19 cellular contexts compared by ENCODE assay signal in the genomic region with DNA sequence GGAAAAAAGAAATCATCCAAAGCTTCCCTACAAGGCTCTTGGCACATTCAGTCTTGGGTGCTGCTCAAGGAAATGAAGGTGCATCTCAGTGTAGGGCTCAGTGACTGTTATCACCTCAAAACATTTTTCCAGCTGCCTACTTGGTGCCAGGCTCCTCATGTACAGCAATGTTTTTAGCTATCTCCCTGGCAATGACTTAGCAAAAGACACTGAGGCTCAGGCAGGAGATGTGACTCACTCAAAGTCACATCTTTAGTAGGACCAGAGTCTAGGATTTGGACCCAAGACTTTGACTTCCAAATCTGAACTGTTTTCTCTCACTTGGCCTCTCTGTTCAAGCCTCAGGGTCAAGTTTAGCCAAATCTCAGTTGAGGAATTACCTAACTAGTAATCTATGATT.
DNase-seq lines count a peak whose midpoint lies in the region; ATAC-seq, FAIRE-seq and TF ChIP-seq lines count a peak whose summit lies in the region.
"Had no signal": no experiment of that assay in that cellular context is flagged by ENCODE, and none has a peak within 500 bp of the region (broad histone marks: within the 10 kb centered on the region; RNA-seq: fewer than 3 reads in every experiment).

No MANE protein-coding gene starts in this region.

- H3K27me3 ChIP-seq in GM23248 (replicated peaks; ENCODE audit: insufficient read depth) = no peaks in the 10 kb centered on the region
- H3K27me3 ChIP-seq in GM12878 (replicated peaks in 1 of 2; ENCODE audit: control insufficient read depth in 2 of 2, insufficient read depth in 2 of 2, low read length in 1 of 2) = no peaks in the 10 kb centered on the region
- H3K27me3 ChIP-seq: MG63 had no signal

- no peaks in the 10 kb centered on the region for H3K4me1 ChIP-seq in GM23248 (ENCODE audit: insufficient read depth)
- 0 out of 2 replicates have a peak, but pooled peaks cover 7% of the 10 kb centered on the region for H3K4me1 ChIP-seq in GM12878 (ENCODE audit: control insufficient read depth, insufficient read depth, low read length)

- no peak for TF ChIP-seq POLR2A in GM12878 (IDR thresholded peaks at IDR 0.05; ENCODE audit: low read depth, low read length)

- CTCF ChIA-PET in GM12878 (lab: Yijun Ruan, JAX) = no interaction called here

- H3K36me3 ChIP-seq in GM23248 (ENCODE audit: low read depth) (no peaks in the 10 kb centered on the region), GM12878 (ENCODE audit: control insufficient read depth in 2 of 2, insufficient read depth in 2 of 2, low read length in 1 of 2) (no peaks in the 10 kb centered on the region; a peak in 2 of 4 replicates)
- H3K36me3 ChIP-seq: MG63 had no signal

- no peak for TF ChIP-seq CTCF in GM12878 (IDR thresholded peaks at IDR 0.05 in 2 of 3, conservative IDR thresholded peaks at IDR 0.05 in 1 of 3; ENCODE audit: control insufficient read depth in 2 of 3, extremely low read depth in 1 of 3, insufficient read depth in 1 of 3, low read depth in 3 of 3, low read length in 3 of 3)
- no peak for TF ChIP-seq CTCF in osteocyte (IDR thresholded peaks at IDR 0.05)

- H3K27ac ChIP-seq in GM23248 (no peak overlapping the region), GM12878 (ENCODE audit: control insufficient read depth, insufficient read depth) (no peak overlapping the region)

- H3K9ac ChIP-seq in GM23248 (no peak overlapping the region), GM12878 (ENCODE audit: control insufficient read depth, insufficient read depth, low read length) (no peak overlapping the region)
- H3K9ac ChIP-seq: SK-N-SH had no signal

- H3K27me3 Mint-ChIP-seq in osteocyte (ENCODE audit: unreplicated experiment) = no peaks in the 10 kb centered on the region

- DNase-seq in GM23248 (peak; percentile 24), M059J (ENCODE audit: low read depth) (peak; percentile 17), GM12878 (ENCODE audit: low read depth, low spot score) (no peak), osteocyte (ENCODE audit: extremely low spot score, unreplicated experiment) (peak; percentile 8), NCI-H1417 (lab: John Stamatoyannopoulos, UW) (no peak)
- DNase-seq: AML-193, DMS79 treated with DMSO at 0.1 percent for 48 hours, MG63, NCI-H1092 treated with DMSO at 0.1 percent for 48 hours, NCI-H1694, NCI-H2081 treated with DMSO at 0.1 percent for 48 hours, NCI-H510A, NCI-H774, RPMI8226, SHP77 treated with DMSO at 0.1 percent for 48 hours, SK-N-SH had no signal

- no peaks in the 10 kb centered on the region for H3K9me2 ChIP-seq in GM23248 (ENCODE audit: insufficient read depth)
- H3K9me2 ChIP-seq: SK-N-SH had no signal

- no peak overlapping the region for H3K4me3 ChIP-seq in GM23248
- H3K4me3 ChIP-seq in GM12878 = no peak overlapping the region
- H3K4me3 ChIP-seq: MG63 had no signal

- H3K79me2 ChIP-seq in GM23248 (ENCODE audit: insufficient read depth) (no peaks in the 10 kb centered on the region), GM12878 (ENCODE audit: control insufficient read depth, insufficient read depth, low read length) (no peaks in the 10 kb centered on the region)

- no peak overlapping the region for H3K27ac Mint-ChIP-seq in osteocyte (ENCODE audit: unreplicated experiment)

- RAD21 ChIA-PET in GM12878 (lab: Charles Lee; ENCODE audit: unreplicated experiment) = no interaction called here

- no peak for FAIRE-seq in GM12878 (lab: Jason Lieb, UNC)

- POLR2A ChIA-PET in GM12878 (lab: Charles Lee) = interaction anchor here (1.2 kb wide), 1 partner anchor 17 kb away, joined by 3 read pairs; no protein-coding TSS in a partner anchor

- no peaks in the 10 kb centered on the region for H3F3A ChIP-seq in GM23248 (ENCODE audit: insufficient read depth)

- no peaks in the 10 kb centered on the region for H3K36me3 Mint-ChIP-seq in osteocyte (ENCODE audit: unreplicated experiment)

- no peak overlapping the region for H3K4me3 Mint-ChIP-seq in osteocyte (ENCODE audit: unreplicated experiment)
- H3K4me3 Mint-ChIP-seq: CD14-positive monocyte had no signal

- H2AFZ ChIP-seq in GM23248 (no peak overlapping the region), GM12878 (ENCODE audit: control insufficient read depth, low read depth, low read length) (no peak overlapping the region)

- no peak overlapping the region for H3K4me2 ChIP-seq in GM23248 (ENCODE audit: unreplicated experiment)
- H3K4me2 ChIP-seq in GM12878 (ENCODE audit: control insufficient read depth, insufficient read depth) = no peak overlapping the region
- H3K4me2 ChIP-seq: SK-N-SH had no signal

- TSS peak; percentile 59 for BruUV-seq in GM12878 (replicated peaks; lab: Mats Ljungman, UMichigan)

- ATAC-seq in GM12878 = no peak
- no peak for ATAC-seq in HG03520 (IDR thresholded peaks at IDR 0.05; ENCODE audit: unreplicated experiment)
- ATAC-seq in GM19035 (IDR thresholded peaks at IDR 0.05; ENCODE audit: unreplicated experiment) = no peak

- intact Hi-C loops in GM12878 (cut with micrococcal nuclease; ENCODE audit: unreplicated experiment) = no loop called here

- in situ Hi-C loops in GM23248 (cut with MboI) (no loop called here), GM12878 (cut with MboI) (no loop called here)

- H3K9me3 Mint-ChIP-seq in osteocyte (ENCODE audit: unreplicated experiment) = no peaks in the 10 kb centered on the region
- H3K9me3 Mint-ChIP-seq: CD14-positive monocyte had no signal

- TF ChIP-seq RAD21 in GM12878 (IDR thresholded peaks at IDR 0.05; ENCODE audit: insufficient read depth, low read depth, low read length) = no peak

- TF ChIP-seq EP300 in GM12878 (IDR thresholded peaks at IDR 0.05; ENCODE audit: borderline replicate concordance in 1 of 2, control insufficient read depth in 1 of 2, low read depth in 2 of 2, low read length in 2 of 2) = no peak

- SMC1A ChIA-PET in GM12878 (lab: Charles Lee; ENCODE audit: uncharacterized antibody, unreplicated experiment) = interaction anchor here (1.0 to 1.5 kb wide), 3 partner anchors 11 to 22 kb away, joined by 3 to 4 read pairs (median 3); no protein-coding TSS in a partner anchor

- H3K4me1 Mint-ChIP-seq in osteocyte (ENCODE audit: unreplicated experiment) = no peaks in the 10 kb centered on the region
- H3K4me1 Mint-ChIP-seq: CD14-positive monocyte had no signal

- no peaks in the 10 kb centered on the region for H3K9me3 ChIP-seq in GM23248 (ENCODE audit: low read depth)
- no peaks in the 10 kb centered on the region for H3K9me3 ChIP-seq in GM12878 (replicated peaks; ENCODE audit: control insufficient read depth, insufficient read depth, low read length)
- H3K9me3 ChIP-seq: MG63, SK-N-SH had no signal

- no peaks in the 10 kb centered on the region for H4K20me1 ChIP-seq in GM23248 (ENCODE audit: insufficient read depth)
- no peaks in the 10 kb centered on the region for H4K20me1 ChIP-seq in GM12878 (ENCODE audit: control insufficient read depth, insufficient read depth)

TF ChIP-seq in GM12878, 131 proteins besides CTCF, POLR2A, EP300 and RAD21:
- TF ChIP-seq EZH2 (IDR thresholded peaks at IDR 0.05; ENCODE audit: borderline replicate concordance, control insufficient read depth, low read depth, low read length) = no peak

Comparison
In these comparisons a context has a peak if more than half of its experiments do, and no peak if none do; other contexts are left out.
1. DNase-seq: peak in GM23248 (single experiment), M059J (single experiment) and osteocyte (single experiment); none in GM12878 (single experiment) and NCI-H1417 (0 of 3).